1 cellular context compared by ENCODE assay signal in the genomic region with DNA sequence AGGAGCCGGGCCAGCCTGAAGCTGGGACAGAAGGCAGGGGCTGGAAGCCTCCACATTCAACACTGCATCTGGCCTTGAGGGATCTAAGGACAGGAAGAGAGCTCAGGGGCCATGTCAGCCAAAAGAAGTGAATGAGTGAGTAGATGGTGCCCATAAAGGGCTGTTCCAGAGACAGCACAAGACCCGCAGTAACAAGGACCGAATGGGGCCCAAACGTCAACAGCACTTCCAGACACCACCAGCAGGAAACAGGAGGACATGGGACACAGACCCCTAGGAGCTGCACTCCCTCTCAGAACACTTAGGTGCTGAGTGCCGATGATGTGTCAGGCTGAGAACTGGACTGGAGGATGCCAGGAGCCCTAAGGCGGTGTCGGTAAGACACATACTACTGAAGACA.
TF ChIP-seq lines count a peak whose summit lies in the region.

No MANE protein-coding gene starts in this region.

TF ChIP-seq in H1, 55 proteins besides CTCF, POLR2A, EP300 and RAD21:
- TF ChIP-seq JUND (IDR thresholded peaks at IDR 0.05; ENCODE audit: low read length) = no peak
- TF ChIP-seq TAF1 (IDR thresholded peaks at IDR 0.05; ENCODE audit: low read depth, low read length) = no peak
- no peak for TF ChIP-seq SRF (IDR thresholded peaks at IDR 0.05; ENCODE audit: low read depth, low read length)
- TF ChIP-seq CHD1 (IDR thresholded peaks at IDR 0.05; ENCODE audit: low read depth, low read length) = no peak
- no peak for TF ChIP-seq SUZ12 (IDR thresholded peaks at IDR 0.05; ENCODE audit: low read length)
- TF ChIP-seq RBBP5 (IDR thresholded peaks at IDR 0.05; ENCODE audit: borderline replicate concordance, low read depth, low read length) = no peak
- TF ChIP-seq RXRA (IDR thresholded peaks at IDR 0.05; ENCODE audit: insufficient read depth, low read depth, low read length) = no peak
- no peak for TF ChIP-seq SP2 (IDR thresholded peaks at IDR 0.05; ENCODE audit: low read length)
- TF ChIP-seq BCL11A (IDR thresholded peaks at IDR 0.05; ENCODE audit: low read depth in 2 of 2, low read length in 2 of 2) = no peak
- TF ChIP-seq EGR1 (IDR thresholded peaks at IDR 0.05; ENCODE audit: borderline replicate concordance, low read depth, low read length) = no peak
- no peak for TF ChIP-seq SP4 (IDR thresholded peaks at IDR 0.05; ENCODE audit: low read length)
- no peak for TF ChIP-seq HDAC6 (IDR thresholded peaks at IDR 0.05; ENCODE audit: low read depth, low read length)
- no peak for TF ChIP-seq SIX5 (IDR thresholded peaks at IDR 0.05; ENCODE audit: low read depth, low read length)
- no peak for TF ChIP-seq PHF8 (conservative IDR thresholded peaks at IDR 0.05; ENCODE audit: low read depth, low read length)
- no peak for TF ChIP-seq MAFK (IDR thresholded peaks at IDR 0.05; ENCODE audit: low read depth, low read length)
- no peak for TF ChIP-seq GTF2F1 (IDR thresholded peaks at IDR 0.05; ENCODE audit: borderline replicate concordance, low read depth, low read length)
- TF ChIP-seq GABPA (IDR thresholded peaks at IDR 0.05; ENCODE audit: borderline replicate concordance, insufficient read depth, low read length) = no peak
- TF ChIP-seq KDM4A (IDR thresholded peaks at IDR 0.05; ENCODE audit: low read depth, low read length, severe bottlenecking) = no peak
